11 cellular contexts compared by ENCODE assay signal in genomic region chr1:10217748-10218441, GRCh38. TPM values are rescaled to one million over a fixed set of nuclear protein-coding genes. Genes with fewer than 3 reads are reported as not detected.
DNase-seq lines count a peak whose midpoint lies in the region; ATAC-seq, FAIRE-seq and TF ChIP-seq lines count a peak whose summit lies in the region.
"Had no signal": no experiment of that assay in that cellular context is flagged by ENCODE, and none has a peak within 500 bp of the region (broad histone marks: within the 10 kb centered on the region; RNA-seq: fewer than 3 reads in every experiment).

No MANE protein-coding gene starts in this region.

- H3K4me1 Mint-ChIP-seq in type B pancreatic cell (ENCODE audit: unreplicated experiment): peaks cover 30% of the 10 kb centered on the region

- no peak for TF ChIP-seq POLR2A in H54 (IDR thresholded peaks at IDR 0.05; ENCODE audit: low read depth, low read length)

- no peak for FAIRE-seq in H54 (lab: Jason Lieb, UNC)

- peak; percentile 24 to 79 for ATAC-seq in activated naive CD4-positive, alpha-beta T cell treated with anti-CD3 and anti-CD28 coated beads, Interleukin-2, amount 50 U/mL, for 72 hours

- peak overlapping the region in 1 of 2 donors; percentile 24 for H3K27ac Mint-ChIP-seq in activated naive CD4-positive, alpha-beta T cell treated with anti-CD3 and anti-CD28 coated beads, Interleukin-2, amount 50 U/mL, for 72 hours
- H3K27ac Mint-ChIP-seq in type B pancreatic cell: peak overlapping the region; percentile 40

- DNase-seq in activated naive CD4-positive, alpha-beta T cell treated with anti-CD3 and anti-CD28 coated beads, Interleukin-2, amount 50 U/mL, for 72 hours (ENCODE audit: low spot score in 2 of 2): no peak
- no peak for DNase-seq in activated naive CD4-positive, alpha-beta T cell (lab: John Stamatoyannopoulos, UW)
- DNase-seq in caudate nucleus (lab: John Stamatoyannopoulos, UW): peak in 1 of 61 donors; percentile 6
- DNase-seq in medulla oblongata (ENCODE audit: extremely low spot score): peak; percentile 55
- DNase-seq in type B pancreatic cell (ENCODE audit: extremely low spot score, unreplicated experiment): no peak
- DNase-seq in NCI-H524 (lab: John Stamatoyannopoulos, UW): no peak
- DNase-seq in H54 (ENCODE audit: insufficient read length, low spot score): no peak
- DNase-seq in NCI-H226: no peak
- DNase-seq: KBM-7, PC-9 had no signal

- peak overlapping the region; percentile 69 for H3K27ac ChIP-seq in caudate nucleus (ENCODE audit: low read depth, low read length)
- H3K27ac ChIP-seq: BLaER1, PC-9 had no signal

- H3K9me3 Mint-ChIP-seq in activated naive CD4-positive, alpha-beta T cell treated with anti-CD3 and anti-CD28 coated beads, Interleukin-2, amount 50 U/mL, for 72 hours: no peaks in the 10 kb centered on the region
- H3K9me3 Mint-ChIP-seq in type B pancreatic cell: no peaks in the 10 kb centered on the region

- no peaks in the 10 kb centered on the region for H3K36me3 Mint-ChIP-seq in activated naive CD4-positive, alpha-beta T cell treated with anti-CD3 and anti-CD28 coated beads, Interleukin-2, amount 50 U/mL, for 72 hours
- no peaks in the 10 kb centered on the region for H3K36me3 Mint-ChIP-seq in type B pancreatic cell

- TF ChIP-seq CTCF in type B pancreatic cell (conservative IDR thresholded peaks at IDR 0.05): no peak

- H3K4me3 Mint-ChIP-seq in type B pancreatic cell: no peak overlapping the region

- H3K27me3 Mint-ChIP-seq in type B pancreatic cell: no peaks in the 10 kb centered on the region

RNA-seq across cellular contexts. Expression of gene KIF1B, which starts 7.5 kb away (rescaled TPM):
- total RNA-seq in activated naive CD4-positive, alpha-beta T cell treated with anti-CD3 and anti-CD28 coated beads, Interleukin-2, amount 50 U/mL, for 72 hours: 10 to 100 TPM; 11.1 to 14.0 TPM
- total RNA-seq in type B pancreatic cell (ENCODE audit: low replicate concordance): 50.3 and 64.3 TPM in 2 replicates
